In genomic region chr1:245856944-245857531, GRCh38 we compare ENCODE assay signal across 16 cellular contexts.
DNase-seq lines count a peak whose midpoint lies in the region; ATAC-seq, FAIRE-seq and TF ChIP-seq lines count a peak whose summit lies in the region.
"Had no signal": no experiment of that assay in that cellular context is flagged by ENCODE, and none has a peak within 500 bp of the region (broad histone marks: within the 10 kb centered on the region; RNA-seq: fewer than 3 reads in every experiment).

No MANE protein-coding gene starts in this region.

- no peak for TF ChIP-seq EP300 in A549 (IDR thresholded peaks at IDR 0.05)

- no peaks in the 10 kb centered on the region for H3K36me3 ChIP-seq in body of pancreas (replicated peaks in 1 of 2; ENCODE audit: insufficient read depth in 1 of 2, low read depth in 2 of 2)
- H3K36me3 ChIP-seq: neutrophil, upper lobe of right lung had no signal

- intact Hi-C loops in body of pancreas (cut with DNase I) = no loop called here

- no peak overlapping the region for H3K4me3 Mint-ChIP-seq in T-cell
- H3K4me3 Mint-ChIP-seq: T-helper 1 cell treated with Interleukin-12 subunit alpha and Interleukin-12 subunit beta and Interleukin-4 antibody, amounts not matched to agents 30 μg/mL and 1 μg/mL, for 36 hours had no signal

- peaks cover 77% of the 10 kb centered on the region for H3K36me3 Mint-ChIP-seq in T-cell

- ATAC-seq in A549 (peak; percentile 50 to 73; a peak in 3 of 6 replicates), body of pancreas (peak; percentile 40), HG02884 (IDR thresholded peaks at IDR 0.05; ENCODE audit: unreplicated experiment) (no peak), T-cell (replicated peaks in 1 of 4) (no peak), HG02798 (IDR thresholded peaks at IDR 0.05; ENCODE audit: poor library complexity, unreplicated experiment) (no peak)
- ATAC-seq: upper lobe of right lung had no signal

- TF ChIP-seq CTCF in A549 (IDR thresholded peaks at IDR 0.05) (no peak), body of pancreas (IDR thresholded peaks at IDR 0.05) (no peak)

- no peak overlapping the region for H3K4me2 ChIP-seq in A549

- H3K4me1 ChIP-seq in A549 (no peaks in the 10 kb centered on the region; the same call in 2 of the 3 replicates), body of pancreas (peaks cover 8% of the 10 kb centered on the region)

- TF ChIP-seq RAD21 in A549 (conservative IDR thresholded peaks at IDR 0.05 in 1 of 2, IDR thresholded peaks at IDR 0.05 in 1 of 2) = no peak

- POLR2A ChIA-PET in A549 (lab: Yijun Ruan, JAX) (no interaction called here), T-cell (lab: Charles Lee) (no interaction called here)

- no peaks in the 10 kb centered on the region for H3K9me3 ChIP-seq in A549
- no peaks in the 10 kb centered on the region for H3K9me3 ChIP-seq in body of pancreas
- H3K9me3 ChIP-seq: neutrophil, upper lobe of right lung had no signal

- peaks cover 0 to 5% (median 0%) of the 10 kb centered on the region in 3 donors for H3K9me3 Mint-ChIP-seq in T-cell
- H3K9me3 Mint-ChIP-seq: T-helper 1 cell treated with Interleukin-12 subunit alpha and Interleukin-12 subunit beta and Interleukin-4 antibody, amounts not matched to agents 30 μg/mL and 1 μg/mL, for 36 hours had no signal

- no peak overlapping the region for H3K27ac Mint-ChIP-seq in T-cell
- H3K27ac Mint-ChIP-seq: T-helper 1 cell treated with Interleukin-12 subunit alpha and Interleukin-12 subunit beta and Interleukin-4 antibody, amounts not matched to agents 30 μg/mL and 1 μg/mL, for 36 hours had no signal

- TF ChIP-seq POLR2A in A549 (IDR thresholded peaks at IDR 0.05; ENCODE audit: low read length) (no peak), body of pancreas (IDR thresholded peaks at IDR 0.05) (no peak)

- no peaks in the 10 kb centered on the region for H3K4me1 Mint-ChIP-seq in T-cell

- DNase-seq in A549 (ENCODE audit: low read depth in 1 of 2, low spot score in 1 of 2) = peak in 1 of 2 experiments; percentile 49
- peak; percentile 53 for DNase-seq in HT1080 (ENCODE audit: low read depth)
- peak in 1 of 4 donors; percentile 36 for DNase-seq in body of pancreas
- DNase-seq in kidney tubule cell (ENCODE audit: low spot score) = peak; percentile 75
- DNase-seq in T-cell = no peak
- DNase-seq in central memory CD4-positive, alpha-beta T cell = no peak
- DNase-seq: ACHN; activated effector memory CD4-positive, alpha-beta T cell treated with anti-CD3 and anti-CD28 coated beads, Interleukin-2, amount 50 U/mL, for 16 hours; glutamatergic neuron; MM.1S; stimulated activated CD4-positive, alpha-beta T cell treated with anti-CD3 and anti-CD28 coated beads, Interleukin-15, amount 100 ng/mL, for 24 hours; upper lobe of right lung had no signal

- H3K27me3 ChIP-seq in body of pancreas = no peaks in the 10 kb centered on the region
- H3K27me3 ChIP-seq: neutrophil, upper lobe of right lung had no signal

- WGBS in A549 (ENCODE audit: missing lambda C conversion rate) = 70% methylated on average over 11 of the region's 13 CpGs
- WGBS in body of pancreas, 2 donors = 53 to 76% methylated on average over 13 of the region's 13 CpGs

- H3K27ac ChIP-seq in A549 (no peak overlapping the region; a peak in 1 of 6 replicates), body of pancreas (peak overlapping the region in 1 of 4 donors; percentile 60)
- H3K27ac ChIP-seq: neutrophil, upper lobe of right lung had no signal

- H3K4me3 ChIP-seq in A549 (no peak overlapping the region), body of pancreas (no peak overlapping the region)
- H3K4me3 ChIP-seq: upper lobe of right lung had no signal

- CTCF ChIA-PET in A549 (lab: Yijun Ruan, JAX) = interaction anchor here (1.1 kb wide), 1 partner anchor 59 kb away, joined by 3 read pairs; no protein-coding TSS in a partner anchor
- CTCF ChIA-PET in T-cell (lab: Charles Lee) = no interaction called here

- H3K27me3 Mint-ChIP-seq in T-cell = no peaks in the 10 kb centered on the region

- no peak for FAIRE-seq in A549 (lab: Jason Lieb, UNC)

TF ChIP-seq in A549, 52 proteins besides CTCF, POLR2A, EP300 and RAD21:
- TF ChIP-seq, protein P1, sequence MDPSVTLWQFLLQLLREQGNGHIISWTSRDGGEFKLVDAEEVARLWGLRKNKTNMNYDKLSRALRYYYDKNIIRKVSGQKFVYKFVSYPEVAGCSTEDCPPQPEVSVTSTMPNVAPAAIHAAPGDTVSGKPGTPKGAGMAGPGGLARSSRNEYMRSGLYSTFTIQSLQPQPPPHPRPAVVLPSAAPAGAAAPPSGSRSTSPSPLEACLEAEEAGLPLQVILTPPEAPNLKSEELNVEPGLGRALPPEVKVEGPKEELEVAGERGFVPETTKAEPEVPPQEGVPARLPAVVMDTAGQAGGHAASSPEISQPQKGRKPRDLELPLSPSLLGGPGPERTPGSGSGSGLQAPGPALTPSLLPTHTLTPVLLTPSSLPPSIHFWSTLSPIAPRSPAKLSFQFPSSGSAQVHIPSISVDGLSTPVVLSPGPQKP (IDR thresholded peaks at IDR 0.05; ENCODE audit: low read depth, low read length) = no peak
- no peak for TF ChIP-seq BCL3 (IDR thresholded peaks at IDR 0.05)
- no peak for TF ChIP-seq SREBF2 (IDR thresholded peaks at IDR 0.05)
- TF ChIP-seq PHF8 (IDR thresholded peaks at IDR 0.05; ENCODE audit: borderline replicate concordance, low read depth) = no peak

Comparison
In these comparisons a context has a peak if more than half of its experiments do, and no peak if none do; other contexts are left out.
1. ATAC-seq: peak in A549 (2 of 2) and body of pancreas (single experiment); none in HG02884 (single experiment), T-cell (0 of 4) and HG02798 (single experiment).
2. DNase-seq: peak in HT1080 (single experiment) and kidney tubule cell (single experiment); none in T-cell (0 of 34) and central memory CD4-positive, alpha-beta T cell (single experiment).